1 cellular context compared by ENCODE assay signal in the genomic region with DNA sequence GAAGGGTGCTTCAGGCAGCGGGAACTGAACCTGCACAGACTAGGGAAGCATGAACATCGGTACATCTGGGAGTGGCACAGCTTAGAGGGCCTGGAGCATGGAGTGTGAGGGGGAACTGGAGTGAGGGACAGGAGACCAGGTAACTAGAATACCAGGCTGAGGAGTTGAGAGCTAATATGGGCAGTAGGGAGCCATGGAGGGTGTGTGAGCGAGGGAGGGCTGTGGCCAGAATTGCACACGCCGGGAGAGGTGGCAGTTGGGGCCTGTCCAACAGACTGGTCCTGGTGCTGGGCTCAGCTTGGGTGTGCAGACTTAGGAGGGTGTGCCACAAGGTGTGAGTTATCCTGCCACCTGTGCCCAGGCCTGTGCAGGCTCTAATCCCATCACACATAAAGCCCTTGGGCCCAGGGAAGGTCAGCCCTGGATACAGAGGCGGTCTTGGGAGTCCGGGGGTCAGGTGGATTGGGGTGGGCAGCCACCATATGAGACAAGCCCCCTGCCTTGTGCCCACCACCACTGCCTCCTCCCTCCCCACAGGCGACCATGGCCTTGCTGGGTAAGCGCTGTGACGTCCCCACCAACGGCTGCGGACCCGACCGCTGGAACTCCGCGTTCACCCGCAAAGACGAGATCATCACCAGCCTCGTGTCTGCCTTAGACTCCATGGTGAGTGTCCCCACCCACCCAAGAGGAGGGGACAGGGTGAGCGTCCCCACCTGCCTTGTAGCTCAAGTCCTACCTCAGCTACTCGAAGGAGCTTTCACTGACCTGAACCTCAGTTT.
TF ChIP-seq lines count a peak whose summit lies in the region.

No MANE protein-coding gene starts in this region.

TF ChIP-seq in K562, 482 proteins besides CTCF, POLR2A, EP300 and RAD21:
- TF ChIP-seq, protein P1, sequence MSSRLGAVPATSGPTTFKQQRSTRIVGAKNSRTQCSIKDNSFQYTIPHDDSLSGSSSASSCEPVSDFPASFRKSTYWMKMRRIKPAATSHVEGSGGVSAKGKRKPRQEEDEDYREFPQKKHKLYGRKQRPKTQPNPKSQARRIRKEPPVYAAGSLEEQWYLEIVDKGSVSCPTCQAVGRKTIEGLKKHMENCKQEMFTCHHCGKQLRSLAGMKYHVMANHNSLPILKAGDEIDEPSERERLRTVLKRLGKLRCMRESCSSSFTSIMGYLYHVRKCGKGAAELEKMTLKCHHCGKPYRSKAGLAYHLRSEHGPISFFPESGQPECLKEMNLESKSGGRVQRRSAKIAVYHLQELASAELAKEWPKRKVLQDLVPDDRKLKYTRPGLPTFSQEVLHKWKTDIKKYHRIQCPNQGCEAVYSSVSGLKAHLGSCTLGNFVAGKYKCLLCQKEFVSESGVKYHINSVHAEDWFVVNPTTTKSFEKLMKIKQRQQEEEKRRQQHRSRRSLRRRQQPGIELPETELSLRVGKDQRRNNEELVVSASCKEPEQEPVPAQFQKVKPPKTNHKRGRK (tag; IDR thresholded peaks at IDR 0.05), result no peak
- TF ChIP-seq RBM25 (IDR thresholded peaks at IDR 0.05; ENCODE audit: low read depth, low read length, severe bottlenecking) (peak; percentile 82), ZEB2 (IDR thresholded peaks at IDR 0.05) (no peak), POLR2G (IDR thresholded peaks at IDR 0.05; ENCODE audit: low read depth, low read length) (0 out of 2 replicates have a peak, but pooled peaks have one; percentile 25), YBX1 (IDR thresholded peaks at IDR 0.05) (no peak), NUFIP1 (IDR thresholded peaks at IDR 0.05; ENCODE audit: partially characterized antibody) (no peak), ESRRA (IDR thresholded peaks at IDR 0.05; ENCODE audit: borderline replicate concordance, low read depth) (no peak), NCOR1 (IDR thresholded peaks at IDR 0.05) (no peak), PPARD (CRISPR knock-in tag; IDR thresholded peaks at IDR 0.05) (no peak), KDM1A (IDR thresholded peaks at IDR 0.05) (peak; percentile 59 to 63; a peak in 2 of 4 replicates), RNF2 (IDR thresholded peaks at IDR 0.05) (no peak), CEBPG (CRISPR knock-in tag; IDR thresholded peaks at IDR 0.05) (no peak), CEBPG (tag; conservative IDR thresholded peaks at IDR 0.05 in 1 of 2, IDR thresholded peaks at IDR 0.05 in 1 of 2) (no peak), PHTF2 (CRISPR knock-in tag; IDR thresholded peaks at IDR 0.05) (no peak), BCOR (IDR thresholded peaks at IDR 0.05) (peak; percentile 76), NCOA6 (IDR thresholded peaks at IDR 0.05) (no peak), ZFP36 (IDR thresholded peaks at IDR 0.05; ENCODE audit: low read depth, low read length, partially characterized antibody) (peak; percentile 82), TRIM28 (IDR thresholded peaks at IDR 0.05) (no peak)
- TF ChIP-seq, protein P2, sequence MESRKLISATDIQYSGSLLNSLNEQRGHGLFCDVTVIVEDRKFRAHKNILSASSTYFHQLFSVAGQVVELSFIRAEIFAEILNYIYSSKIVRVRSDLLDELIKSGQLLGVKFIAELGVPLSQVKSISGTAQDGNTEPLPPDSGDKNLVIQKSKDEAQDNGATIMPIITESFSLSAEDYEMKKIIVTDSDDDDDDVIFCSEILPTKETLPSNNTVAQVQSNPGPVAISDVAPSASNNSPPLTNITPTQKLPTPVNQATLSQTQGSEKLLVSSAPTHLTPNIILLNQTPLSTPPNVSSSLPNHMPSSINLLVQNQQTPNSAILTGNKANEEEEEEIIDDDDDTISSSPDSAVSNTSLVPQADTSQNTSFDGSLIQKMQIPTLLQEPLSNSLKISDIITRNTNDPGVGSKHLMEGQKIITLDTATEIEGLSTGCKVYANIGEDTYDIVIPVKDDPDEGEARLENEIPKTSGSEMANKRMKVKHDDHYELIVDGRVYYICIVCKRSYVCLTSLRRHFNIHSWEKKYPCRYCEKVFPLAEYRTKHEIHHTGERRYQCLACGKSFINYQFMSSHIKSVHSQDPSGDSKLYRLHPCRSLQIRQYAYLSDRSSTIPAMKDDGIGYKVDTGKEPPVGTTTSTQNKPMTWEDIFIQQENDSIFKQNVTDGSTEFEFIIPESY (CRISPR knock-in tag; IDR thresholded peaks at IDR 0.05), result peak; percentile 87
- TF ChIP-seq, protein P3, sequence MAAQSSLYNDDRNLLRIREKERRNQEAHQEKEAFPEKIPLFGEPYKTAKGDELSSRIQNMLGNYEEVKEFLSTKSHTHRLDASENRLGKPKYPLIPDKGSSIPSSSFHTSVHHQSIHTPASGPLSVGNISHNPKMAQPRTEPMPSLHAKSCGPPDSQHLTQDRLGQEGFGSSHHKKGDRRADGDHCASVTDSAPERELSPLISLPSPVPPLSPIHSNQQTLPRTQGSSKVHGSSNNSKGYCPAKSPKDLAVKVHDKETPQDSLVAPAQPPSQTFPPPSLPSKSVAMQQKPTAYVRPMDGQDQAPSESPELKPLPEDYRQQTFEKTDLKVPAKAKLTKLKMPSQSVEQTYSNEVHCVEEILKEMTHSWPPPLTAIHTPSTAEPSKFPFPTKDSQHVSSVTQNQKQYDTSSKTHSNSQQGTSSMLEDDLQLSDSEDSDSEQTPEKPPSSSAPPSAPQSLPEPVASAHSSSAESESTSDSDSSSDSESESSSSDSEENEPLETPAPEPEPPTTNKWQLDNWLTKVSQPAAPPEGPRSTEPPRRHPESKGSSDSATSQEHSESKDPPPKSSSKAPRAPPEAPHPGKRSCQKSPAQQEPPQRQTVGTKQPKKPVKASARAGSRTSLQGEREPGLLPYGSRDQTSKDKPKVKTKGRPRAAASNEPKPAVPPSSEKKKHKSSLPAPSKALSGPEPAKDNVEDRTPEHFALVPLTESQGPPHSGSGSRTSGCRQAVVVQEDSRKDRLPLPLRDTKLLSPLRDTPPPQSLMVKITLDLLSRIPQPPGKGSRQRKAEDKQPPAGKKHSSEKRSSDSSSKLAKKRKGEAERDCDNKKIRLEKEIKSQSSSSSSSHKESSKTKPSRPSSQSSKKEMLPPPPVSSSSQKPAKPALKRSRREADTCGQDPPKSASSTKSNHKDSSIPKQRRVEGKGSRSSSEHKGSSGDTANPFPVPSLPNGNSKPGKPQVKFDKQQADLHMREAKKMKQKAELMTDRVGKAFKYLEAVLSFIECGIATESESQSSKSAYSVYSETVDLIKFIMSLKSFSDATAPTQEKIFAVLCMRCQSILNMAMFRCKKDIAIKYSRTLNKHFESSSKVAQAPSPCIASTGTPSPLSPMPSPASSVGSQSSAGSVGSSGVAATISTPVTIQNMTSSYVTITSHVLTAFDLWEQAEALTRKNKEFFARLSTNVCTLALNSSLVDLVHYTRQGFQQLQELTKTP (IDR thresholded peaks at IDR 0.05; ENCODE audit: low read depth in 1 of 2, partially characterized antibody in 2 of 2), result no peak
